18 cellular contexts compared by ENCODE assay signal in genomic region chr2:211203986-211204385, GRCh38.
DNase-seq lines count a peak whose midpoint lies in the region; ATAC-seq and TF ChIP-seq lines count a peak whose summit lies in the region.
"Had no signal": no experiment of that assay in that cellular context is flagged by ENCODE, and none has a peak within 500 bp of the region (broad histone marks: within the 10 kb centered on the region; RNA-seq: fewer than 3 reads in every experiment).

No MANE protein-coding gene starts in this region.

- no peaks in the 10 kb centered on the region for H3K9me2 ChIP-seq in SK-N-SH

- TF ChIP-seq CTCF in SK-N-SH (IDR thresholded peaks at IDR 0.05): no peak

- H3K9me3 ChIP-seq in SK-N-SH: no peaks in the 10 kb centered on the region
- H3K9me3 ChIP-seq in T-helper 17 cell (ENCODE audit: control insufficient read depth, low read length, poor library complexity, severe bottlenecking): no peaks in the 10 kb centered on the region
- H3K9me3 ChIP-seq: thoracic aorta had no signal

- H4K20me1 ChIP-seq in SK-N-SH (ENCODE audit: insufficient read depth): no peaks in the 10 kb centered on the region

- no peak overlapping the region for H2AFZ ChIP-seq in SK-N-SH (ENCODE audit: low read depth)

- no peak for TF ChIP-seq RAD21 in SK-N-SH (IDR thresholded peaks at IDR 0.05; ENCODE audit: low read length)

- no peaks in the 10 kb centered on the region for H3F3A ChIP-seq in SK-N-SH (replicated peaks; ENCODE audit: insufficient read depth)

- H3K36me3 ChIP-seq in SK-N-SH (replicated peaks in 1 of 2; ENCODE audit: control insufficient read depth in 1 of 2, insufficient read depth in 2 of 2, low read length in 1 of 2): no peaks in the 10 kb centered on the region
- H3K36me3 ChIP-seq: thoracic aorta had no signal

- no peaks in the 10 kb centered on the region for H3K27me3 Mint-ChIP-seq in T-helper 17 cell
- H3K27me3 Mint-ChIP-seq: dendritic cell treated with granulocyte-macrophage colony-stimulating factor and Interleukin-4, amounts not matched to agents 40 ng/mL and 50 ng/mL, for 4 days had no signal

- H3K4me3 Mint-ChIP-seq in T-helper 17 cell: no peak overlapping the region
- H3K4me3 Mint-ChIP-seq: CD14-positive monocyte; dendritic cell treated with granulocyte-macrophage colony-stimulating factor and Interleukin-4, amounts not matched to agents 40 ng/mL and 50 ng/mL, for 4 days; T-helper 1 cell treated with Interleukin-12 subunit alpha and Interleukin-12 subunit beta and Interleukin-4 antibody, amounts not matched to agents 30 μg/mL and 1 μg/mL, for 36 hours had no signal

- H3K36me3 Mint-ChIP-seq in T-helper 17 cell (ENCODE audit: low read depth): no peaks in the 10 kb centered on the region
- H3K36me3 Mint-ChIP-seq: CD14-positive monocyte had no signal

- H3K27ac Mint-ChIP-seq in T-helper 17 cell: no peak overlapping the region
- H3K27ac Mint-ChIP-seq: CD14-positive monocyte; dendritic cell treated with granulocyte-macrophage colony-stimulating factor and Interleukin-4, amounts not matched to agents 40 ng/mL and 50 ng/mL, for 4 days; T-helper 1 cell treated with Interleukin-12 subunit alpha and Interleukin-12 subunit beta and Interleukin-4 antibody, amounts not matched to agents 30 μg/mL and 1 μg/mL, for 36 hours had no signal

- no peaks in the 10 kb centered on the region for H3K79me2 ChIP-seq in SK-N-SH (ENCODE audit: insufficient read depth)

- TF ChIP-seq EP300 in SK-N-SH (IDR thresholded peaks at IDR 0.05; ENCODE audit: borderline replicate concordance in 1 of 2, low read depth in 1 of 2, low read length in 1 of 2): no peak

- H3K27me3 ChIP-seq in SK-N-SH (ENCODE audit: insufficient read depth): no peaks in the 10 kb centered on the region

- CTCF ChIA-PET in SK-N-SH (lab: Yijun Ruan, JAX): interaction anchor here (0.6 to 0.7 kb wide), 2 partner anchors 90 to 572 kb away, joined by 3 to 4 read pairs; no protein-coding TSS in a partner anchor

- no peak overlapping the region for H3K27ac ChIP-seq in SK-N-SH (ENCODE audit: low read depth in 2 of 2, low read length in 1 of 2)
- H3K27ac ChIP-seq: thoracic aorta had no signal

- POLR2A ChIA-PET in SK-N-SH (lab: Yijun Ruan, JAX): no interaction called here

- no peaks in the 10 kb centered on the region for H3K4me1 ChIP-seq in SK-N-SH (ENCODE audit: control insufficient read depth in 1 of 2, insufficient read depth in 2 of 2, low read depth in 1 of 2, low read length in 1 of 2)

- no peak overlapping the region for H3K4me3 ChIP-seq in SK-N-SH (ENCODE audit: low read depth in 2 of 2, low read length in 1 of 2)
- H3K4me3 ChIP-seq: lung, thoracic aorta had no signal

- H3K4me1 Mint-ChIP-seq in T-helper 17 cell: no peaks in the 10 kb centered on the region
- H3K4me1 Mint-ChIP-seq: CD14-positive monocyte had no signal

- H3K4me2 ChIP-seq in SK-N-SH: no peak overlapping the region

- ATAC-seq in GM18909 (IDR thresholded peaks at IDR 0.05; ENCODE audit: poor library complexity, unreplicated experiment): peak; percentile 92
- ATAC-seq in HG02571 (IDR thresholded peaks at IDR 0.05; ENCODE audit: unreplicated experiment): peak; percentile 90
- ATAC-seq in HG03175 (IDR thresholded peaks at IDR 0.05; ENCODE audit: unreplicated experiment): peak; percentile 72
- ATAC-seq in T-helper 17 cell: no peak
- ATAC-seq: Panc1 had no signal

- no peak overlapping the region for H3K9ac ChIP-seq in SK-N-SH

- peak; percentile 8 for DNase-seq in inferior parietal cortex (ENCODE audit: extremely low spot score)
- no peak for DNase-seq in SIG-M5 treated with dmso at 0.1 percent for 504 hours (lab: John Stamatoyannopoulos, UW; ENCODE audit: unreplicated experiment)
- no peak for DNase-seq in SK-N-SH
- no peak for DNase-seq in T-helper 17 cell
- DNase-seq in stimulated activated CD4-positive, alpha-beta T cell treated with anti-CD3 and anti-CD28 coated beads, Interleukin-12 subunit alpha, Interleukin-12 subunit beta, amount 100 ng/mL, for 4 hours: no peak
- DNase-seq: activated CD4-positive, alpha-beta T cell treated with anti-CD3 and anti-CD28 coated beads, Interleukin-2, amount 50 U/mL, for 1 hour; amygdala; NCI-H1092; NCI-H446 treated with DMSO at 0.1 percent for 48 hours had no signal

TF ChIP-seq in SK-N-SH, 30 proteins besides CTCF, POLR2A, EP300 and RAD21:
- no peak for TF ChIP-seq TEAD4 (IDR thresholded peaks at IDR 0.05; ENCODE audit: borderline replicate concordance, insufficient read depth)
